In the genomic region with DNA sequence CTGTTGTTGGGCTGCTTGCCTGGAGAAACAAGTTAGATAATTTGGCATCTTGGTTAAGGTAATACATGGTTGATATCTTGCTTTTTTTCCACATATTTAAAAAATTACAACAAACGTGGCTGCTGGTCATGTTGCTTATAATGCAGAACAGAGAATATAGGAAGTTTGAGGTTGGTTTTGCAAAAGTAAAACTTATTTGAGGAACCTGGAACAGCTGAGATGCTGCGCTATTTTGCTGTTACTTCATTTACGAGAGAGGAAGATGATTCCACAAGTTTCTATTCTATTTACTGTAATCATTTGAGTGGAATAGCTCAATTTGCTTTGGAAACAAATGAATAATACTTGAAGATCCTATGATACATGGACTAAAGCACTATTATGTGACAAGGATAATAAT, we compare ENCODE assay signal across 20 cellular contexts.
DNase-seq lines count a peak whose midpoint lies in the region; ATAC-seq and TF ChIP-seq lines count a peak whose summit lies in the region.
"Had no signal": no experiment of that assay in that cellular context is flagged by ENCODE, and none has a peak within 500 bp of the region (broad histone marks: within the 10 kb centered on the region; RNA-seq: fewer than 3 reads in every experiment).

No MANE protein-coding gene starts in this region.

- no peak for TF ChIP-seq CTCF in OCI-LY1 (IDR thresholded peaks at IDR 0.05; ENCODE audit: low read length)
- no peak for TF ChIP-seq CTCF in left ventricle myocardium inferior (IDR thresholded peaks at IDR 0.05; ENCODE audit: borderline replicate concordance)
- no peak for TF ChIP-seq CTCF in spleen (IDR thresholded peaks at IDR 0.05 in 8 of 11, conservative IDR thresholded peaks at IDR 0.05 in 3 of 11)

- no peaks in the 10 kb centered on the region for H3K79me2 ChIP-seq in OCI-LY1 (ENCODE audit: insufficient read depth, low read length)

- no peak for ATAC-seq in GM21515 (IDR thresholded peaks at IDR 0.05; ENCODE audit: unreplicated experiment)
- no peak for ATAC-seq in HG03139 (IDR thresholded peaks at IDR 0.05; ENCODE audit: unreplicated experiment)
- ATAC-seq: activated CD4-positive, CD25-positive, alpha-beta regulatory T cell treated with anti-CD3 and anti-CD28 coated beads, Interleukin-2, amount 50 U/mL, for 24 hours had no signal

- in situ Hi-C loops in KBM-7 (cut with MboI; ENCODE audit: low pct_unique_long_range_greater_than_20kb, low sequenced_read_pairs) = no loop called here

- 21 to 45% (median 37%) methylated on average over 3 of the region's 3 CpGs for WGBS in spleen, 5 donors

- no peak overlapping the region; the same call in 1 of the 2 replicates for H3K9ac ChIP-seq in OCI-LY1 (ENCODE audit: low read length)

- no peaks in the 10 kb centered on the region for H3F3A ChIP-seq in OCI-LY1 (ENCODE audit: insufficient read depth, low read length)

- peak overlapping the region; percentile 58; the same call in 1 of the 2 replicates for H3K4me2 ChIP-seq in OCI-LY1 (ENCODE audit: low read length)

- H3K36me3 ChIP-seq in OCI-LY1 (ENCODE audit: insufficient read depth, low read length) = no peaks in the 10 kb centered on the region
- H3K36me3 ChIP-seq in left ventricle myocardium inferior = no peaks in the 10 kb centered on the region
- H3K36me3 ChIP-seq in spleen = no peaks in the 10 kb centered on the region
- H3K36me3 ChIP-seq: ascending aorta, pancreas had no signal

- H3K27me3 ChIP-seq in OCI-LY1 (ENCODE audit: insufficient read depth, low read length) (no peaks in the 10 kb centered on the region), left ventricle myocardium inferior (ENCODE audit: low read depth) (no peaks in the 10 kb centered on the region), spleen (replicated peaks in 1 of 7) (no peaks in the 10 kb centered on the region)
- H3K27me3 ChIP-seq: ascending aorta had no signal

- no peaks in the 10 kb centered on the region for H3K9me2 ChIP-seq in OCI-LY1 (ENCODE audit: low read depth, low read length)

- intact Hi-C loops in left ventricle myocardium inferior (cut with micrococcal nuclease) = no loop called here
- intact Hi-C loops in spleen (cut with DNase I; ENCODE audit: low total_unique reads) = no loop called here

- no peak overlapping the region for H2AFZ ChIP-seq in OCI-LY1 (ENCODE audit: low read length)

- peak; percentile 26 for DNase-seq in KBM-7
- no peak for DNase-seq in left ventricle myocardium inferior
- no peak for DNase-seq in spleen
- DNase-seq in hepatic stellate cell (ENCODE audit: low spot score) = no peak
- DNase-seq in NCI-H2107 (lab: John Stamatoyannopoulos, UW) = no peak
- DNase-seq: activated naive CD4-positive, alpha-beta T cell treated with Interleukin-2 at 50 U/mL for 16 hours; cortex of kidney; KG1; NCI-H1694 treated with DMSO at 0.1 percent for 48 hours; NCI-H526; pancreas; RPMI8226; stimulated activated CD4-positive, alpha-beta T cell treated with anti-CD3 and anti-CD28 coated beads, Interleukin-12 subunit alpha, Interleukin-12 subunit beta, amount 100 ng/mL, for 4 hours; T-helper 2 cell had no signal

- peaks cover 54% of the 10 kb centered on the region for H3K4me1 ChIP-seq in OCI-LY1 (ENCODE audit: insufficient read depth, low read length, severe bottlenecking)
- no peaks in the 10 kb centered on the region for H3K4me1 ChIP-seq in left ventricle myocardium inferior
- H3K4me1 ChIP-seq in spleen = peaks cover 0 to 28% (median 6%) of the 10 kb centered on the region in 6 donors
- H3K4me1 ChIP-seq: ascending aorta, pancreas had no signal

- peak overlapping the region; percentile 37 for H3K4me3 ChIP-seq in OCI-LY1 (ENCODE audit: low read depth, low read length, poor library complexity, severe bottlenecking)
- peak overlapping the region; percentile 38 for H3K4me3 ChIP-seq in left ventricle myocardium inferior
- peak overlapping the region; percentile 31 to 74 (median 46) for H3K4me3 ChIP-seq in spleen

- H3K9me3 ChIP-seq in OCI-LY1 (ENCODE audit: low read length) = no peaks in the 10 kb centered on the region
- H3K9me3 ChIP-seq in left ventricle myocardium inferior (replicated peaks) = no peaks in the 10 kb centered on the region
- H3K9me3 ChIP-seq in spleen = no peaks in the 10 kb centered on the region
- H3K9me3 ChIP-seq: ascending aorta, pancreas had no signal

- peak in 1 of 3 donors; percentile 60 for TF ChIP-seq POLR2A in spleen (IDR thresholded peaks at IDR 0.05)

- H3K27ac ChIP-seq in OCI-LY1 (ENCODE audit: low read depth, low read length, poor library complexity, severe bottlenecking) = peak overlapping the region; percentile 89
- H3K27ac ChIP-seq in left ventricle myocardium inferior (replicated peaks) = peak overlapping the region; percentile 39
- peak overlapping the region; percentile 70 to 91 (median 82) for H3K27ac ChIP-seq in spleen
- H3K27ac ChIP-seq: HL-60, pancreas had no signal

- H4K20me1 ChIP-seq in OCI-LY1 (ENCODE audit: insufficient read depth, low read length) = no peaks in the 10 kb centered on the region

Comparison
In these comparisons a context has a peak if more than half of its experiments do, and no peak if none do; other contexts are left out.
1. H3K27ac ChIP-seq: peak in every context shown above with its lines; median percentile 89 in OCI-LY1; 82 in spleen; 39 in left ventricle myocardium inferior.